Comparison of ENCODE assay signal across 35 cellular contexts in genomic region chr7:81519886-81520285, GRCh38.
"Had no signal": no experiment of that assay in that cellular context is flagged by ENCODE, and none has a peak within 500 bp of the region (broad histone marks: within the 10 kb centered on the region; RNA-seq: fewer than 3 reads in every experiment).

No MANE protein-coding gene starts in this region.

- H3K36me3 ChIP-seq: brain microvascular endothelial cell, SJSA1 had no signal

- H3K9ac ChIP-seq: KMS-11, SK-N-SH had no signal

- H3K36me3 Mint-ChIP-seq: activated CD8-positive, alpha-beta memory T cell treated with anti-CD3 and anti-CD28 coated beads, Interleukin-2, amount 10 ng/mL, durations not matched to agents 7 days and 5 days; activated naive CD8-positive, alpha-beta T cell treated with anti-CD3 and anti-CD28 coated beads for 36 hours; WTC11 had no signal

- H3K27me3 Mint-ChIP-seq: activated CD4-positive, alpha-beta memory T cell treated with anti-CD3 and anti-CD28 coated beads, Interleukin-2, amount 10 ng/mL, durations not matched to agents 7 days and 5 days; activated CD4-positive, alpha-beta T cell treated with anti-CD3 and anti-CD28 coated beads for 36 hours; activated CD8-positive, alpha-beta memory T cell treated with anti-CD3 and anti-CD28 coated beads, Interleukin-2, amount 10 ng/mL, durations not matched to agents 7 days and 5 days; activated naive CD8-positive, alpha-beta T cell treated with anti-CD3 and anti-CD28 coated beads for 36 hours; activated T-helper 17 cell treated with anti-CD3 and anti-CD28 coated beads, Interleukin-2, amount 50 U/mL, for 72 hours had no signal

- H3K9me3 ChIP-seq: SJSA1, SK-N-SH had no signal

- ATAC-seq: activated CD4-positive, alpha-beta T cell treated with anti-CD3 and anti-CD28 coated beads for 36 hours; activated CD4-positive, CD25-positive, alpha-beta regulatory T cell treated with anti-CD3 and anti-CD28 coated beads, Interleukin-2, amount 50 U/mL, for 24 hours; activated CD8-positive, alpha-beta memory T cell treated with anti-CD3 and anti-CD28 coated beads, Interleukin-2, amount 10 ng/mL, durations not matched to agents 7 days and 5 days; activated T-cell treated with anti-CD3 and anti-CD28 coated beads, Interleukin-2, amount 50 U/mL, for 72 hours; activated T-helper 17 cell treated with anti-CD3 and anti-CD28 coated beads, Interleukin-2, amount 50 U/mL, for 72 hours; Panc1; WTC11 had no signal

- H3K4me3 ChIP-seq: SJSA1 had no signal

- H3K4me3 Mint-ChIP-seq: activated CD4-positive, alpha-beta memory T cell treated with anti-CD3 and anti-CD28 coated beads, Interleukin-2, amount 10 ng/mL, durations not matched to agents 7 days and 5 days; activated CD4-positive, alpha-beta T cell treated with anti-CD3 and anti-CD28 coated beads for 36 hours; activated CD8-positive, alpha-beta memory T cell treated with anti-CD3 and anti-CD28 coated beads, Interleukin-2, amount 10 ng/mL, durations not matched to agents 7 days and 5 days; activated naive CD8-positive, alpha-beta T cell treated with anti-CD3 and anti-CD28 coated beads for 36 hours; activated T-cell treated with anti-CD3 and anti-CD28 coated beads, Interleukin-2, amount 50 U/mL, for 72 hours; activated T-helper 17 cell treated with anti-CD3 and anti-CD28 coated beads, Interleukin-2, amount 50 U/mL, for 72 hours; T-helper 1 cell treated with Interleukin-12 subunit alpha and Interleukin-12 subunit beta and Interleukin-4 antibody, amounts not matched to agents 30 μg/mL and 1 μg/mL, for 36 hours; T-helper 2 cell treated with Interferon-gamma antibody and Interleukin-4, amounts not matched to agents 5 μg/mL and 100 μg/mL, for 36 hours; WTC11 had no signal

- H3K4me2 ChIP-seq: KMS-11, SK-N-SH had no signal

- H3K27ac Mint-ChIP-seq: activated CD4-positive, alpha-beta memory T cell treated with anti-CD3 and anti-CD28 coated beads, Interleukin-2, amount 10 ng/mL, durations not matched to agents 7 days and 5 days; activated CD4-positive, alpha-beta T cell treated with anti-CD3 and anti-CD28 coated beads for 36 hours; activated CD8-positive, alpha-beta memory T cell treated with anti-CD3 and anti-CD28 coated beads, Interleukin-2, amount 10 ng/mL, durations not matched to agents 7 days and 5 days; activated naive CD8-positive, alpha-beta T cell treated with anti-CD3 and anti-CD28 coated beads for 36 hours; activated T-cell treated with anti-CD3 and anti-CD28 coated beads, Interleukin-2, amount 50 U/mL, for 72 hours; activated T-helper 17 cell treated with anti-CD3 and anti-CD28 coated beads, Interleukin-2, amount 50 U/mL, for 72 hours; T-helper 1 cell treated with Interleukin-12 subunit alpha and Interleukin-12 subunit beta and Interleukin-4 antibody, amounts not matched to agents 30 μg/mL and 1 μg/mL, for 36 hours; T-helper 2 cell treated with Interferon-gamma antibody and Interleukin-4, amounts not matched to agents 5 μg/mL and 100 μg/mL, for 36 hours; WTC11 had no signal

- H3K9me3 Mint-ChIP-seq: activated naive CD8-positive, alpha-beta T cell treated with anti-CD3 and anti-CD28 coated beads for 36 hours; activated T-cell treated with anti-CD3 and anti-CD28 coated beads, Interleukin-2, amount 50 U/mL, for 72 hours; T-helper 1 cell treated with Interleukin-12 subunit alpha and Interleukin-12 subunit beta and Interleukin-4 antibody, amounts not matched to agents 30 μg/mL and 1 μg/mL, for 36 hours; T-helper 2 cell treated with Interferon-gamma antibody and Interleukin-4, amounts not matched to agents 5 μg/mL and 100 μg/mL, for 36 hours; WTC11 had no signal

- H3K27me3 ChIP-seq: brain microvascular endothelial cell, SJSA1 had no signal

- H3K4me1 ChIP-seq: SJSA1 had no signal

- H3K27ac ChIP-seq: brain microvascular endothelial cell, KMS-11, SJSA1 had no signal

- DNase-seq: activated CD4-positive, alpha-beta memory T cell treated with anti-CD3 and anti-CD28 coated beads, Interleukin-2, amount 10 ng/mL, durations not matched to agents 7 days and 5 days; activated CD4-positive, alpha-beta T cell treated with anti-CD3 and anti-CD28 coated beads for 36 hours; activated CD8-positive, alpha-beta memory T cell treated with anti-CD3 and anti-CD28 coated beads for 24 hours; activated CD8-positive, alpha-beta memory T cell treated with anti-CD3 and anti-CD28 coated beads, Interleukin-2, amount 10 ng/mL, durations not matched to agents 7 days and 5 days; activated effector memory CD4-positive, alpha-beta T cell treated with anti-CD3 and anti-CD28 coated beads, Interleukin-2, amount 50 U/mL, for 16 hours; activated naive CD4-positive, alpha-beta T cell; activated naive CD4-positive, alpha-beta T cell treated with anti-CD3 and anti-CD28 coated beads, Interleukin-2, amount 50 U/mL, for 16 hours; activated naive CD8-positive, alpha-beta T cell treated with anti-CD3 and anti-CD28 coated beads for 36 hours; activated T-cell treated with anti-CD3 and anti-CD28 coated beads, Interleukin-2, amount 50 U/mL, for 1 hour; activated T-cell treated with anti-CD3 and anti-CD28 coated beads, Interleukin-2, amount 50 U/mL, for 72 hours; amniotic stem cell; aorta; brain microvascular endothelial cell; central memory CD4-positive, alpha-beta T cell; MM.1S; MV-4-11; NCI-H1092; NCI-H1436 treated with DMSO at 0.1 percent for 48 hours; NCI-H187 treated with DMSO at 0.1 percent for 48 hours; NCI-H2081; NCI-H345; NCI-H510A treated with DMSO at 0.1 percent for 48 hours; NCI-H526 treated with DMSO at 0.1 percent for 48 hours; NCI-H774; RPMI8226; SHP77 treated with DMSO at 0.1 percent for 48 hours; SK-N-SH had no signal

- H3K4me1 Mint-ChIP-seq: activated CD4-positive, alpha-beta memory T cell treated with anti-CD3 and anti-CD28 coated beads, Interleukin-2, amount 10 ng/mL, durations not matched to agents 7 days and 5 days; activated CD4-positive, alpha-beta T cell treated with anti-CD3 and anti-CD28 coated beads for 36 hours; activated CD8-positive, alpha-beta memory T cell treated with anti-CD3 and anti-CD28 coated beads, Interleukin-2, amount 10 ng/mL, durations not matched to agents 7 days and 5 days; activated naive CD8-positive, alpha-beta T cell treated with anti-CD3 and anti-CD28 coated beads for 36 hours; activated T-helper 17 cell treated with anti-CD3 and anti-CD28 coated beads, Interleukin-2, amount 50 U/mL, for 72 hours; WTC11 had no signal
